ENCODE assay signal across 34 cellular contexts in the genomic region with DNA sequence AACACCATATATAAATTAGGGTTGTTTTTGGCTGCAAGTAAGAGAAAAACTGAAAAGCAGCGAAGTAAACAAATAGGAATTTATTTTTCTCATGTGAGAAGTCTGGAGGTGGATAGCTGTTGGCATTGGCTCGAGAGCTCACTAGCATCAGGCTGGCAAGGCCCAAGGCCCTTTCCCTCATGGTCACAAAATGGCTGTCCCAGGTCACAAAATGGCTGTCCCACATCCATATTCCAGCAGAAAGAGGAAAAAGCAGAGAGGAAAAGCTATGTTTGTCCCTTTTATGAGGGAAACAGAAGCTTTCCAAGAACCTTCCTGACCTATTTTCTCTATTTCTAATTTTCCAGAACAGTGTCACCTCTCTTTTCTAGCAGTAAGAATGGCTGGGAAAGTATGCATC. TPM values are rescaled to one million over a fixed set of nuclear protein-coding genes. Genes with fewer than 3 reads are reported as not detected.
"Had no signal": no experiment of that assay in that cellular context is flagged by ENCODE, and none has a peak within 500 bp of the region (broad histone marks: within the 10 kb centered on the region; RNA-seq: fewer than 3 reads in every experiment).

No MANE protein-coding gene starts in this region.

- H3K27ac ChIP-seq: adrenal gland, ascending aorta, breast epithelium, cardiac muscle cell, coronary artery, esophagus muscularis mucosa, foreskin keratinocyte, gastroesophageal sphincter had no signal

- DNase-seq: activated CD4-positive, alpha-beta memory T cell treated with anti-CD3 and anti-CD28 coated beads for 36 hours; activated CD4-positive, alpha-beta T cell treated with anti-CD3 and anti-CD28 coated beads for 36 hours; activated CD4-positive, alpha-beta T cell treated with anti-CD3 and anti-CD28 coated beads, Interleukin-2, amount 10 ng/mL, durations not matched to agents 24 days and 14 days; activated CD4-positive, CD25-positive, alpha-beta regulatory T cell; activated CD4-positive, CD25-positive, alpha-beta regulatory T cell treated with anti-CD3 and anti-CD28 coated beads, Interleukin-2, amount 50 U/mL, for 72 hours; activated CD8-positive, alpha-beta memory T cell treated with anti-CD3 and anti-CD28 coated beads, Interleukin-2, amount 10 ng/mL, durations not matched to agents 7 days and 5 days; activated CD8-positive, alpha-beta memory T cell treated with anti-CD3 and anti-CD28 coated beads, Interleukin-2, amount 50 U/mL, for 4 hours; activated CD8-positive, alpha-beta T cell treated with anti-CD3 and anti-CD28 coated beads, Interleukin-2, amount 10 ng/mL, durations not matched to agents 7 days and 5 days; activated effector memory CD4-positive, alpha-beta T cell treated with anti-CD3 and anti-CD28 coated beads, Interleukin-2, amount 50 U/mL, for 16 hours; activated naive CD4-positive, alpha-beta T cell treated with anti-CD3 and anti-CD28 coated beads for 36 hours; activated naive CD8-positive, alpha-beta T cell treated with anti-CD3 and anti-CD28 coated beads for 36 hours; activated naive CD8-positive, alpha-beta T cell treated with anti-CD3 and anti-CD28 coated beads, Interleukin-2, amount 50 U/mL, for 24 hours; activated T-cell treated with anti-CD3 and anti-CD28 coated beads, Interleukin-2, amount 50 U/mL, for 1 hour; activated T-cell treated with anti-CD3 and anti-CD28 coated beads, Interleukin-2, amount 50 U/mL, for 48 hours; adrenal gland; amygdala; central memory CD4-positive, alpha-beta T cell; cerebellar nuclear complex; effector CD4-positive, alpha-beta T cell; effector memory CD8-positive, alpha-beta T cell; erythroblast; foreskin keratinocyte; T-helper 2 cell had no signal

- ATAC-seq: activated CD4-positive, alpha-beta T cell treated with anti-CD3 and anti-CD28 coated beads for 36 hours; activated CD8-positive, alpha-beta memory T cell treated with anti-CD3 and anti-CD28 coated beads, Interleukin-2, amount 10 ng/mL, durations not matched to agents 7 days and 5 days; activated CD8-positive, alpha-beta T cell treated with anti-CD3 and anti-CD28 coated beads, Interleukin-2, amount 10 ng/mL, durations not matched to agents 7 days and 5 days; activated naive CD8-positive, alpha-beta T cell treated with anti-CD3 and anti-CD28 coated beads, Interleukin-2, amount 50 U/mL, for 24 hours; effector memory CD8-positive, alpha-beta T cell; foreskin keratinocyte; gastroesophageal sphincter had no signal

RNA-seq across cellular contexts. Expression of a gene that starts 7.5 kb away (rescaled TPM):
- total RNA-seq: activated CD4-positive, alpha-beta memory T cell treated with anti-CD3 and anti-CD28 coated beads for 36 hours; activated CD4-positive, alpha-beta T cell treated with anti-CD3 and anti-CD28 coated beads for 36 hours; activated CD4-positive, alpha-beta T cell treated with anti-CD3 and anti-CD28 coated beads, Interleukin-2, amount 10 ng/mL, durations not matched to agents 24 days and 14 days; activated CD8-positive, alpha-beta memory T cell treated with anti-CD3 and anti-CD28 coated beads for 36 hours; activated CD8-positive, alpha-beta memory T cell treated with anti-CD3 and anti-CD28 coated beads, Interleukin-2, amount 10 ng/mL, durations not matched to agents 7 days and 5 days; activated CD8-positive, alpha-beta T cell treated with anti-CD3 and anti-CD28 coated beads, Interleukin-2, amount 10 ng/mL, durations not matched to agents 7 days and 5 days; activated naive CD4-positive, alpha-beta T cell treated with anti-CD3 and anti-CD28 coated beads for 36 hours; activated naive CD8-positive, alpha-beta T cell treated with anti-CD3 and anti-CD28 coated beads for 36 hours; activated T-helper 1 cell treated with anti-CD3 and anti-CD28 coated beads, Interleukin-12 subunit alpha, Interleukin-12 subunit beta, Interleukin-2, Interleukin-4 antibody, amounts not matched to agents 30 ng/mL and 10 ng/mL and 1 ng/mL, durations not matched to agents 14 hours and 24 hours and 36 hours; activated T-helper 2 cell treated with anti-CD3 and anti-CD28 coated beads, Interferon-gamma antibody, Interleukin-2, Interleukin-4, amounts not matched to agents 10 μg/mL and 5 μg/mL and 100 μg/mL, durations not matched to agents 14 hours and 24 hours and 36 hours; adrenal gland; ascending aorta; breast epithelium; esophagus muscularis mucosa; foreskin keratinocyte; glomerular endothelial cell; T-helper 1 cell treated with Interleukin-12 subunit alpha and Interleukin-12 subunit beta and Interleukin-4 antibody, amounts not matched to agents 30 ng/mL and 1 ng/mL, for 36 hours had no signal
